ENCODE assay signal across 22 cellular contexts in genomic region chrX:40041915-40042314, GRCh38.
"Had no signal": no experiment of that assay in that cellular context is flagged by ENCODE, and none has a peak within 500 bp of the region (broad histone marks: within the 10 kb centered on the region; RNA-seq: fewer than 3 reads in every experiment).

No MANE protein-coding gene starts in this region.

- H3K36me3 ChIP-seq: left lung, spleen, tibial nerve, vagina had no signal

- H3K27ac Mint-ChIP-seq: activated naive CD8-positive, alpha-beta T cell; nephron progenitor cell; stimulated activated naive B cell treated with anti-CD40 and anti-IgM and Interleukin-4, amounts not matched to agents 10 μg/mL and 1 μg/mL and 100 μg/mL, for 72 hours; T-cell had no signal

- H3K4me3 ChIP-seq: dorsolateral prefrontal cortex, left lung, spleen, tibial nerve, vagina had no signal

- H3K36me3 Mint-ChIP-seq: stimulated activated naive B cell treated with anti-CD40 and anti-IgM and Interleukin-4, amounts not matched to agents 10 μg/mL and 1 μg/mL and 100 μg/mL, for 72 hours; T-cell had no signal

- FAIRE-seq: kidney had no signal

- H3K27ac ChIP-seq: dorsolateral prefrontal cortex, left lung, spleen, tibial nerve, vagina, VCaP had no signal

- H3K9me3 ChIP-seq: left lung had no signal

- DNase-seq: activated CD4-positive, CD25-positive, alpha-beta regulatory T cell treated with anti-CD3 and anti-CD28 coated beads, Interleukin-2, amount 50 U/mL, for 72 hours; activated effector memory CD4-positive, alpha-beta T cell treated with Interleukin-2 at 50 U/mL for 16 hours; activated T-cell treated with anti-CD3 and anti-CD28 coated beads, Interleukin-2, amount 50 U/mL, for 4 hours; amygdala; dorsolateral prefrontal cortex; foreskin melanocyte; glutamatergic neuron; hippocampal formation; kidney; left lung; midbrain; nephron progenitor cell; nucleus accumbens; spleen; stimulated activated CD4-positive, alpha-beta T cell treated with anti-CD3 and anti-CD28 coated beads, Interleukin-4, amount 100 ng/mL, for 4 hours; stimulated activated naive B cell treated with anti-CD40 and anti-IgM and Interleukin-4, amounts not matched to agents 10 μg/mL and 1 μg/mL and 100 μg/mL, for 72 hours; T-cell had no signal

- H3K4me3 Mint-ChIP-seq: activated naive CD8-positive, alpha-beta T cell; activated T-cell treated with anti-CD3 and anti-CD28 coated beads, Interleukin-2, amount 50 U/mL, for 4 hours; nephron progenitor cell; T-cell had no signal

- H3K27me3 ChIP-seq: left lung, spleen, tibial nerve, vagina had no signal

- ATAC-seq: activated T-cell treated with anti-CD3 and anti-CD28 coated beads, Interleukin-2, amount 50 U/mL, for 4 hours; left lung; SK-N-SH treated with all-trans-retinoic acid at 6 μM for 48 hours; stimulated activated naive B cell treated with anti-CD40 and anti-IgM and Interleukin-4, amounts not matched to agents 10 μg/mL and 1 μg/mL and 100 μg/mL, for 72 hours; T-cell had no signal

- H3K4me1 ChIP-seq: tibial nerve, vagina had no signal

- H3K27me3 Mint-ChIP-seq: activated naive CD8-positive, alpha-beta T cell had no signal

- H3K9me3 Mint-ChIP-seq: activated T-cell treated with anti-CD3 and anti-CD28 coated beads, Interleukin-2, amount 50 U/mL, for 4 hours; stimulated activated naive B cell treated with anti-CD40 and anti-IgM and Interleukin-4, amounts not matched to agents 10 μg/mL and 1 μg/mL and 100 μg/mL, for 72 hours had no signal
